1 cellular context compared by ENCODE assay signal in the genomic region with DNA sequence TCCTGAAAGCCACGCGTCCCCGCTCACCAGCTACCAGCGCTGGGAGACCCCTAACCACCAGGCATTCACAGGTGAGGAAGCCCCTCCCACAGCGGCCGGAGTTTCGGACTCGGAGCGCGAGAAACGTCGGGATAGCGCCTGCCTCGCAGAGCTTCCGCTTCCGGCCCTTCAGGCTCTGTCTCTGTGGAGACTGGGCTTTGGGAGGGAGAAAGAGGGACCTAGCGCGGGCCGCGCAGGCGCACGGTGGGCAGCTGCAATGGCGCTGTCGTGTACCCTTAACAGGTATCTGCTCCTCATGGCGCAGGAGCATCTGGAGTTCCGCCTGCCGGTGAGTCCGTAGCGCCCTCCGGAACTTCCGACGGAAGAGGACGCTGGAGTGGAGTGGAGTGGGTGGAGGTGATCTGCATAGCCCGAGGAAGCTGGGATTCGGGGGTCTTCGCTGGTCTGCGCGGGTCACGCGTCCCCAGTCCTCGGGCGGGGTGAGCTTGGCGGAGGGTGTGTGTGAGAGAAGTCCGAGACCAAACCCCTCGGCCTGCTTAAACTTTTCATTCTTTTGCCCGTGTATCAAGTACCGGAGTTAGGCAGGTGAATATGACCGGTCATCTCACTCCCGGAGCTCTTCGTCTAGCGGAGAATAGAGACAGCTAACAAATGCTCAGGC.
TF ChIP-seq lines count a peak whose summit lies in the region.

Gene TRMT11 (plus strand): TSS at position 246 of the 661 bp plus-strand sequence. CDS start 11 bp downstream, at position 257.

TF ChIP-seq in IMR-90, 13 proteins besides CTCF, POLR2A, EP300 and RAD21:
- no peak for TF ChIP-seq CEBPB (IDR thresholded peaks at IDR 0.05; ENCODE audit: low read depth, low read length)
- 0 out of 2 replicates have a peak, but pooled peaks have one; percentile 50 for TF ChIP-seq MAZ (IDR thresholded peaks at IDR 0.05; ENCODE audit: borderline replicate concordance, low read depth, low read length)
